Comparison of ENCODE assay signal across 16 cellular contexts in the genomic region with DNA sequence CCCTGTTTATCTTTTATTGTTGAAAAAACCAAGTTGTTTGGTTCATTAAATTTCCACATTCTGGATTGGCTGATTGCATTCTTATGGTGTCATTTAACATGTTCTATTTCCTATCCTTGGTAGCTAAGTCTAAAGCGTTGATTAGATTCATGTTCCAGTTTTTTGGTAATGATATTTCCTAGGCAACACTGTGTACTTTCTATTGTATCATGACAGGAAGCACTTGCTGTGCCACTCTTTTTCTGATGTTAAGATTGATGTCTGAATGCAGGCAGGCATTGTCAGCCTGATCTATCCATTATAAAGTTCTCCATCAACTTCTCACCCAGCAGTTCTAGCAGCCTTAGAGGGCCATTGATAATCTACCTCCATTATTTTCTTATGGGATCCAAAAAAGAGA.
"Had no signal": no experiment of that assay in that cellular context is flagged by ENCODE, and none has a peak within 500 bp of the region (broad histone marks: within the 10 kb centered on the region; RNA-seq: fewer than 3 reads in every experiment).

No MANE protein-coding gene starts in this region.

- H3K36me3 ChIP-seq: right atrium auricular region, sigmoid colon, stomach, thoracic aorta, transverse colon had no signal

- H3K4me3 ChIP-seq: hepatocyte, mucosa of descending colon, right atrium auricular region, sigmoid colon, skin epidermis, stomach, thoracic aorta, transverse colon had no signal

- H3K4me1 ChIP-seq: right atrium auricular region, sigmoid colon, stomach, transverse colon had no signal

- DNase-seq: head of caudate nucleus; kidney glomerular epithelial cell; mucosa of descending colon; natural killer cell; posterior cingulate gyrus; sigmoid colon; stimulated activated CD4-positive, alpha-beta T cell treated with anti-CD3 and anti-CD28 coated beads, Interleukin-12 subunit alpha, Interleukin-12 subunit beta, amount 100 ng/mL, for 4 hours; stimulated activated naive CD4-positive, alpha-beta T cell; stomach; substantia nigra; transverse colon had no signal

- ATAC-seq: mucosa of descending colon, natural killer cell had no signal

- H3K27me3 ChIP-seq: hepatocyte, right atrium auricular region, sigmoid colon, stomach, transverse colon had no signal

- H3K27ac ChIP-seq: hepatocyte, right atrium auricular region, sigmoid colon, skin epidermis, stomach, thoracic aorta, transverse colon had no signal

- H3K79me2 ChIP-seq: hepatocyte had no signal

- H3K9me3 ChIP-seq: mucosa of descending colon, right atrium auricular region, sigmoid colon, stomach, thoracic aorta, transverse colon had no signal

- H3K4me2 ChIP-seq: hepatocyte had no signal

- H2AFZ ChIP-seq: hepatocyte had no signal

- FAIRE-seq: colon had no signal
